In genomic region chr15:56371495-56372147, GRCh38 we compare ENCODE assay signal across 8 cellular contexts. TPM values are rescaled to one million over a fixed set of nuclear protein-coding genes. Genes with fewer than 3 reads are reported as not detected.
DNase-seq lines count a peak whose midpoint lies in the region; ATAC-seq lines count a peak whose summit lies in the region.

No MANE protein-coding gene starts in this region.

- DNase-seq in NCI-H2171 treated with DMSO at 0.1 percent for 48 hours (lab: John Stamatoyannopoulos, UW) (peak; percentile 44), NCI-H2171 (lab: John Stamatoyannopoulos, UW) (no peak), pons (ENCODE audit: low spot score) (peak; percentile 14), left ventricle myocardium superior (no peak), COR-L47 (lab: John Stamatoyannopoulos, UW) (no peak)
- no peak for DNase-seq in stimulated activated CD4-positive, alpha-beta T cell treated with anti-CD3 and anti-CD28 coated beads, Interleukin-4, amount 100 ng/mL, for 4 hours

- intact Hi-C loops in left ventricle myocardium superior (cut with micrococcal nuclease): no loop called here

- ATAC-seq in GM21825 (IDR thresholded peaks at IDR 0.05; ENCODE audit: unreplicated experiment) (peak; percentile 82), HG03460 (IDR thresholded peaks at IDR 0.05; ENCODE audit: unreplicated experiment) (peak; percentile 86), left ventricle myocardium superior (no peak)

RNA-seq across cellular contexts. Expression of gene TEX9, which starts 6.4 kb away (rescaled TPM):
- 0.40 TPM for total RNA-seq in left ventricle myocardium superior

Comparison
In these comparisons a context has a peak if more than half of its experiments do, and no peak if none do; other contexts are left out.
1. DNase-seq: peak in NCI-H2171 treated with DMSO at 0.1 percent for 48 hours (single experiment) and pons (single experiment); none in NCI-H2171 (single experiment), left ventricle myocardium superior (single experiment), COR-L47 (single experiment) and stimulated activated CD4-positive, alpha-beta T cell treated with anti-CD3 and anti-CD28 coated beads, Interleukin-4, amount 100 ng/mL, for 4 hours (0 of 2).